10 cellular contexts compared by ENCODE assay signal in the genomic region with DNA sequence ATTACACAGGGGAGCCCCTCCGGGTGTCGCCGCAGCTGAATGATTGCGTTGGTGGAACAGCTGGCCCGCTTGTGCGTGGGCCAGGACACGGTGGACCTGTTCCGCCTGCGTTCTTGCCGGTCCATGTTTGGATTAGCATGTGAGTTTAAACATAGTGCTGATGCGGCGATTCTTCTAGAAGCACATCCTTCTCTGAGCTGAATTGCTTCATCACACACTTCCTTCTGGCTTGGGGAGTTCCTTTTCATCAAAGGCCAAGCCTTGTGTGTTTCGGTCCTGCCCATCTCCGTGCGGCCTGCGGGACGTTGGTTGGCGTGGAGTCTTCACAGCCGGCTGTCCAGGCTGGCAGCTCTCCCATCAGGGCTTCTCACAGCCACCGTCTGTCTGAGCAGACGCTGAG. TPM values are rescaled to one million over a fixed set of nuclear protein-coding genes. Genes with fewer than 3 reads are reported as not detected.
DNase-seq lines count a peak whose midpoint lies in the region; ATAC-seq, FAIRE-seq and TF ChIP-seq lines count a peak whose summit lies in the region.
"Had no signal": no experiment of that assay in that cellular context is flagged by ENCODE, and none has a peak within 500 bp of the region (broad histone marks: within the 10 kb centered on the region; RNA-seq: fewer than 3 reads in every experiment).

No MANE protein-coding gene starts in this region.

- H3K36me3 Mint-ChIP-seq in activated naive CD4-positive, alpha-beta T cell treated with anti-CD3 and anti-CD28 coated beads, Interleukin-2, amount 10 ng/mL, durations not matched to agents 7 days and 5 days = peaks cover 7% of the 10 kb centered on the region
- no peaks in the 10 kb centered on the region for H3K36me3 Mint-ChIP-seq in activated CD4-positive, alpha-beta memory T cell treated with anti-CD3 and anti-CD28 coated beads for 36 hours
- H3K36me3 Mint-ChIP-seq: activated naive CD8-positive, alpha-beta T cell had no signal

- no peak overlapping the region for H3K4me3 Mint-ChIP-seq in activated naive CD4-positive, alpha-beta T cell treated with anti-CD3 and anti-CD28 coated beads, Interleukin-2, amount 10 ng/mL, durations not matched to agents 7 days and 5 days
- H3K4me3 Mint-ChIP-seq in activated CD4-positive, alpha-beta memory T cell treated with anti-CD3 and anti-CD28 coated beads for 36 hours = no peak overlapping the region
- H3K4me3 Mint-ChIP-seq: activated naive CD8-positive, alpha-beta T cell had no signal

- CTCF ChIA-PET in activated naive CD4-positive, alpha-beta T cell treated with anti-CD3 and anti-CD28 coated beads, Interleukin-2, amount 10 ng/mL, durations not matched to agents 7 days and 5 days (lab: Charles Lee) = interaction anchor here (0.9 to 1.8 kb wide), 2 partner anchors 212 to 472 kb away, joined by 3 to 5 read pairs; no protein-coding TSS in a partner anchor
- CTCF ChIA-PET in activated CD4-positive, alpha-beta memory T cell treated with anti-CD3 and anti-CD28 coated beads for 36 hours (lab: Charles Lee) = interaction anchor here (0.6 to 1.0 kb wide), 2 partner anchors 8 to 214 kb away, joined by 3 to 4 read pairs; no protein-coding TSS in a partner anchor

- no peaks in the 10 kb centered on the region for H3K9me3 ChIP-seq in body of pancreas

- 55 to 62% methylated on average over 16 to 21 of the region's 21 CpGs for WGBS in body of pancreas, 2 donors

- TF ChIP-seq CTCF in body of pancreas (IDR thresholded peaks at IDR 0.05) = no peak

- ATAC-seq in body of pancreas (no peak), GM18519 (IDR thresholded peaks at IDR 0.05; ENCODE audit: low FRiP score, unreplicated experiment) (no peak)

- peaks cover 16% of the 10 kb centered on the region for H3K4me1 ChIP-seq in body of pancreas

- peaks cover 13% of the 10 kb centered on the region for H3K4me1 Mint-ChIP-seq in activated naive CD4-positive, alpha-beta T cell treated with anti-CD3 and anti-CD28 coated beads, Interleukin-2, amount 10 ng/mL, durations not matched to agents 7 days and 5 days
- H3K4me1 Mint-ChIP-seq in activated CD4-positive, alpha-beta memory T cell treated with anti-CD3 and anti-CD28 coated beads for 36 hours (ENCODE audit: low read depth) = peaks cover 10% of the 10 kb centered on the region

- FAIRE-seq in GM12892 (lab: Jason Lieb, UNC) = peak; percentile 87

- DNase-seq in GM12892 (ENCODE audit: insufficient read length) = no peak
- peak in 3 of 4 donors; percentile 41 to 80 (median 45) for DNase-seq in body of pancreas
- DNase-seq in stromal cell of bone marrow (ENCODE audit: low read depth) = peak; percentile 49
- no peak for DNase-seq in activated naive CD4-positive, alpha-beta T cell treated with anti-CD3 and anti-CD28 coated beads, Interleukin-2, amount 10 ng/mL, durations not matched to agents 7 days and 5 days
- DNase-seq in activated CD4-positive, alpha-beta memory T cell treated with anti-CD3 and anti-CD28 coated beads for 36 hours = no peak
- DNase-seq in activated CD4-positive, alpha-beta T cell treated with anti-CD3 and anti-CD28 coated beads for 1 hour = no peak
- DNase-seq: stimulated activated naive CD4-positive, alpha-beta T cell had no signal

- peaks cover 56% of the 10 kb centered on the region for H3K27me3 Mint-ChIP-seq in activated naive CD4-positive, alpha-beta T cell treated with anti-CD3 and anti-CD28 coated beads, Interleukin-2, amount 10 ng/mL, durations not matched to agents 7 days and 5 days
- peaks cover 21% of the 10 kb centered on the region for H3K27me3 Mint-ChIP-seq in activated CD4-positive, alpha-beta memory T cell treated with anti-CD3 and anti-CD28 coated beads for 36 hours
- H3K27me3 Mint-ChIP-seq: activated naive CD8-positive, alpha-beta T cell had no signal

- H3K27ac Mint-ChIP-seq in activated naive CD4-positive, alpha-beta T cell treated with anti-CD3 and anti-CD28 coated beads, Interleukin-2, amount 10 ng/mL, durations not matched to agents 7 days and 5 days = no peak overlapping the region
- no peak overlapping the region for H3K27ac Mint-ChIP-seq in activated CD4-positive, alpha-beta memory T cell treated with anti-CD3 and anti-CD28 coated beads for 36 hours
- H3K27ac Mint-ChIP-seq: activated naive CD8-positive, alpha-beta T cell had no signal

- H3K4me3 ChIP-seq in body of pancreas = no peak overlapping the region

- POLR2A ChIA-PET in activated CD4-positive, alpha-beta memory T cell treated with anti-CD3 and anti-CD28 coated beads for 36 hours (lab: Charles Lee) = no interaction called here

- intact Hi-C loops in body of pancreas (cut with DNase I) = no loop called here
- intact Hi-C loops in activated CD4-positive, alpha-beta memory T cell treated with anti-CD3 and anti-CD28 coated beads for 36 hours (cut with micrococcal nuclease) = no loop called here

- H3K36me3 ChIP-seq in body of pancreas (replicated peaks in 1 of 2; ENCODE audit: insufficient read depth in 1 of 2, low read depth in 2 of 2) = no peaks in the 10 kb centered on the region

- H3K9me3 Mint-ChIP-seq in activated naive CD4-positive, alpha-beta T cell treated with anti-CD3 and anti-CD28 coated beads, Interleukin-2, amount 10 ng/mL, durations not matched to agents 7 days and 5 days = no peaks in the 10 kb centered on the region
- no peaks in the 10 kb centered on the region for H3K9me3 Mint-ChIP-seq in activated CD4-positive, alpha-beta memory T cell treated with anti-CD3 and anti-CD28 coated beads for 36 hours

- no peaks in the 10 kb centered on the region for H3K27me3 ChIP-seq in body of pancreas
- no peaks in the 10 kb centered on the region for H3K27me3 ChIP-seq in layer of hippocampus (ENCODE audit: control insufficient read depth, insufficient read depth, low read length)

- TF ChIP-seq POLR2A in GM12892 (IDR thresholded peaks at IDR 0.05; ENCODE audit: low read depth, low read length) (no peak), body of pancreas (IDR thresholded peaks at IDR 0.05) (peak in 1 of 3 donors; percentile 43)

- H3K27ac ChIP-seq in body of pancreas = peak overlapping the region in 1 of 4 donors; percentile 56
- peak overlapping the region; percentile 52 for H3K27ac ChIP-seq in layer of hippocampus (ENCODE audit: low read depth, low read length)

RNA-seq across cellular contexts. Expression of gene SLC29A4, which starts 45.5 kb away (rescaled TPM):
- polyA plus RNA-seq in GM12892 (2012; ENCODE audit: missing spikeins) = 0.40 TPM
- total RNA-seq in body of pancreas = 10 to 100 TPM; 13.2 to 24.4 TPM
- total RNA-seq in activated CD4-positive, alpha-beta memory T cell treated with anti-CD3 and anti-CD28 coated beads for 36 hours = under 1 TPM; 0.45 to 0.56 TPM

RNA-seq across cellular contexts. Expression of gene WIPI2, which starts 47.3 kb away (rescaled TPM):
- polyA plus RNA-seq in GM12892 (2012; ENCODE audit: missing spikeins) = 45.0 TPM
- total RNA-seq in body of pancreas = 10 to 100 TPM; 26.5 to 45.5 TPM
- total RNA-seq in activated CD4-positive, alpha-beta memory T cell treated with anti-CD3 and anti-CD28 coated beads for 36 hours = 10 to 100 TPM; 46.0 to 46.7 TPM

Comparison
In these comparisons a context has a peak if more than half of its experiments do, and no peak if none do; other contexts are left out.
1. DNase-seq: peak in body of pancreas (3 of 4) and stromal cell of bone marrow (single experiment); none in GM12892 (single experiment), activated naive CD4-positive, alpha-beta T cell treated with anti-CD3 and anti-CD28 coated beads, Interleukin-2, amount 10 ng/mL, durations not matched to agents 7 days and 5 days (single experiment), activated CD4-positive, alpha-beta memory T cell treated with anti-CD3 and anti-CD28 coated beads for 36 hours (single experiment) and activated CD4-positive, alpha-beta T cell treated with anti-CD3 and anti-CD28 coated beads for 1 hour (single experiment).
2. RNA of gene SLC29A4, which starts 45.5 kb away (total RNA-seq): 13.2 to 24.4 TPM in body of pancreas; 0.45 to 0.56 TPM in activated CD4-positive, alpha-beta memory T cell treated with anti-CD3 and anti-CD28 coated beads for 36 hours; every median in the first group is over 4 times any median in the second.